In genomic region chr19:40608957-40609356, GRCh38 we compare ENCODE assay signal across 9 cellular contexts. TPM values are rescaled to one million over a fixed set of nuclear protein-coding genes. Genes with fewer than 3 reads are reported as not detected.
DNase-seq lines count a peak whose midpoint lies in the region; ATAC-seq and TF ChIP-seq lines count a peak whose summit lies in the region.
"Had no signal": no experiment of that assay in that cellular context is flagged by ENCODE, and none has a peak within 500 bp of the region (broad histone marks: within the 10 kb centered on the region; RNA-seq: fewer than 3 reads in every experiment).

No MANE protein-coding gene starts in this region.

- H3K27me3 ChIP-seq in MG63 = no peaks in the 10 kb centered on the region
- H3K27me3 ChIP-seq in psoas muscle (ENCODE audit: insufficient read depth in 3 of 3, low read length in 2 of 3) = peaks cover 0 to 2% (median 0%) of the 10 kb centered on the region in 3 donors

- BruUV-seq in Calu3 (replicated peaks; lab: Mats Ljungman, UMichigan) = no TSS peak

- H3K4me1 Mint-ChIP-seq in Calu3 (ENCODE audit: low read depth, unreplicated experiment) (peaks cover 61% of the 10 kb centered on the region), osteocyte (ENCODE audit: unreplicated experiment) (peaks cover 34% of the 10 kb centered on the region)

- CTCF ChIA-PET in Calu3 (lab: Charles Lee) = interaction anchor here (0.7 kb wide), 1 partner anchor 116 kb away, joined by 4 read pairs; no protein-coding TSS in a partner anchor

- H3K4me1 ChIP-seq in psoas muscle = peaks cover 29% of the 10 kb centered on the region

- TF ChIP-seq CTCF in Calu3 (IDR thresholded peaks at IDR 0.05; ENCODE audit: unreplicated experiment) = no peak
- TF ChIP-seq CTCF in coronary artery (IDR thresholded peaks at IDR 0.05) = no peak
- TF ChIP-seq CTCF in osteocyte (IDR thresholded peaks at IDR 0.05) = no peak
- no peak for TF ChIP-seq CTCF in psoas muscle (IDR thresholded peaks at IDR 0.05)

- peaks cover 63% of the 10 kb centered on the region for H3K36me3 Mint-ChIP-seq in Calu3 (ENCODE audit: insufficient read depth, unreplicated experiment)
- no peaks in the 10 kb centered on the region for H3K36me3 Mint-ChIP-seq in osteocyte (ENCODE audit: unreplicated experiment)

- 73 to 83% (median 78%) methylated on average over 4 of the region's 4 CpGs for WGBS in psoas muscle, 3 donors

- ATAC-seq in psoas muscle (no peak), GM21528 (IDR thresholded peaks at IDR 0.05; ENCODE audit: low FRiP score, unreplicated experiment) (no peak)

- peaks cover 22% of the 10 kb centered on the region for H3K36me3 ChIP-seq in MG63
- H3K36me3 ChIP-seq in psoas muscle (ENCODE audit: insufficient read depth in 1 of 2, low read depth in 1 of 2) = no peaks in the 10 kb centered on the region

- H3K9me3 Mint-ChIP-seq in Calu3 (ENCODE audit: low read depth, unreplicated experiment) (no peaks in the 10 kb centered on the region), osteocyte (ENCODE audit: unreplicated experiment) (no peaks in the 10 kb centered on the region)

- H3K4me3 Mint-ChIP-seq in Calu3 (ENCODE audit: low read depth, unreplicated experiment) = peak overlapping the region; percentile 64
- H3K4me3 Mint-ChIP-seq in osteocyte (ENCODE audit: unreplicated experiment) = peak overlapping the region; percentile 60

- H3K9me3 ChIP-seq in MG63 (no peaks in the 10 kb centered on the region), psoas muscle (no peaks in the 10 kb centered on the region)

- no peak for DNase-seq in Calu3
- DNase-seq in MG63 = no peak
- DNase-seq in coronary artery (ENCODE audit: low spot score) = no peak
- DNase-seq in osteocyte (ENCODE audit: extremely low spot score, unreplicated experiment) = no peak
- no peak for DNase-seq in HuH-7.5 (ENCODE audit: low spot score)
- DNase-seq in substantia nigra (lab: John Stamatoyannopoulos, UW) = no peak
- DNase-seq in psoas muscle = no peak
- DNase-seq: caudate nucleus had no signal

- H3K27ac ChIP-seq in coronary artery (no peak overlapping the region), substantia nigra (ENCODE audit: low read depth, low read length, poor library complexity, severe bottlenecking) (no peak overlapping the region), psoas muscle (no peak overlapping the region)

- H3K27me3 Mint-ChIP-seq in Calu3 (ENCODE audit: unreplicated experiment) (peaks cover 49% of the 10 kb centered on the region), osteocyte (ENCODE audit: unreplicated experiment) (peaks cover 4% of the 10 kb centered on the region)

- intact Hi-C loops in Calu3 (cut with micrococcal nuclease; ENCODE audit: unreplicated experiment) (no loop called here), psoas muscle (cut with DNase I) (no loop called here)

- H3K27ac Mint-ChIP-seq in Calu3 (ENCODE audit: unreplicated experiment) = peak overlapping the region; percentile 3
- H3K27ac Mint-ChIP-seq in osteocyte (ENCODE audit: unreplicated experiment) = no peak overlapping the region

- H3K4me3 ChIP-seq in MG63 (peak overlapping the region; percentile 57; the same call in 1 of the 2 replicates), coronary artery (peak overlapping the region; percentile 77), psoas muscle (no peak overlapping the region)

RNA-seq across cellular contexts. Expression of gene LTBP4, which starts 7.8 kb away (rescaled TPM):
- total RNA-seq in Calu3 (2022) (14.1 and 20.3 TPM in 2 replicates), osteocyte (85.9 and 93.6 TPM in 2 replicates), psoas muscle (10 to 100 TPM; 24.1 to 55.8 (median 44.0) TPM)
- total RNA-seq in MG63 (2014; rRNA removed; shearing (Covaris generic); ENCODE audit: low replicate concordance) = 12.9 and 26.5 TPM in 2 replicates
- 10 to 100 TPM; 16.0 to 23.8 (median 20.6) TPM for polyA plus RNA-seq in psoas muscle

RNA-seq across cellular contexts. Expression of gene SHKBP1, which starts 32.3 kb away (rescaled TPM):
- total RNA-seq in Calu3 (2022) (117 TPM in 2 replicates), osteocyte (53.3 and 53.8 TPM in 2 replicates), psoas muscle (10 to 100 TPM; 12.4 to 17.4 (median 16.1) TPM)
- total RNA-seq in MG63 (2014; rRNA removed; shearing (Covaris generic); ENCODE audit: low replicate concordance) = 61.7 and 105 TPM in 2 replicates
- 10 to 100 TPM; 14.0 to 21.7 (median 20.3) TPM for polyA plus RNA-seq in psoas muscle
